23 cellular contexts compared by ENCODE assay signal in the genomic region with DNA sequence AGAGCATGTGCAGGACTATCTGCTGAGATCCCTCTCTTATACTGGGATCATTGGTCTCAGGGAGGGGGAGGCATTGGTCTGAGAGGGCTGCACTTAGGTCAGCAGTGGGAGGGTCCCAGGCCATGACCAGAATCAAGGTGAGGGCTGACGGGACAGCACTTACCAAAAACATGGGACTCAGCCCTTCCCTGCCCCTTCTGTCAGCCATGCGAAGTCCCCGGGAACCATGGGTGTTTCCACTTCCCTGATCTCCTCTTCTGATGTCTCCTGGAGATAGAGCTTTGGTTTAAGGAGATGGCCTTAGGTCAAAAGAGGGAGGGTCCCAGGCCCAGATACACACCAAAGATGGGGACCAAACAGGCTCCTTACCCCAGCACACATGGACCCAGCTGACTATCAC. TPM values are rescaled to one million over a fixed set of nuclear protein-coding genes. Genes with fewer than 3 reads are reported as not detected.
"Had no signal": no experiment of that assay in that cellular context is flagged by ENCODE, and none has a peak within 500 bp of the region (broad histone marks: within the 10 kb centered on the region; RNA-seq: fewer than 3 reads in every experiment).

No MANE protein-coding gene starts in this region.

- H3K36me3 ChIP-seq: MG63 had no signal

- H3K27me3 ChIP-seq: MG63 had no signal

- ATAC-seq: HepG2 had no signal

- H3K9me3 ChIP-seq: MG63, SK-N-SH had no signal

- DNase-seq: IMR-90, Karpas-422, KG1, MG63, NCI-H1092, NCI-H1105 treated with DMSO at 0.1 percent for 48 hours, NCI-H1417 treated with DMSO at 0.1 percent for 48 hours, NCI-H187, NCI-H2029, NCI-H2081 treated with DMSO at 0.1 percent for 48 hours, NCI-H2171, NCI-H226, NCI-H446, NCI-H510A, NCI-H524 treated with DMSO at 0.1 percent for 48 hours, NCI-H69, NCI-H774, RPMI8226, SHP77, SK-N-SH had no signal

- H3K4me3 ChIP-seq: MG63 had no signal

RNA-seq across cellular contexts. Expression of gene MAGEA9, which starts 20.8 kb away (rescaled TPM):
- total RNA-seq: HT1080, IMR-90, SK-MEL-5 had no signal
- polyA plus RNA-seq: HepG2, IMR-90, SK-N-SH had no signal

RNA-seq across cellular contexts. Expression of gene MAGEA11, which starts 49.1 kb away (rescaled TPM):
- total RNA-seq: HepG2, IMR-90 had no signal
- polyA plus RNA-seq: HepG2, IMR-90 had no signal
